Comparison of ENCODE assay signal across 1 cellular context in the genomic region with DNA sequence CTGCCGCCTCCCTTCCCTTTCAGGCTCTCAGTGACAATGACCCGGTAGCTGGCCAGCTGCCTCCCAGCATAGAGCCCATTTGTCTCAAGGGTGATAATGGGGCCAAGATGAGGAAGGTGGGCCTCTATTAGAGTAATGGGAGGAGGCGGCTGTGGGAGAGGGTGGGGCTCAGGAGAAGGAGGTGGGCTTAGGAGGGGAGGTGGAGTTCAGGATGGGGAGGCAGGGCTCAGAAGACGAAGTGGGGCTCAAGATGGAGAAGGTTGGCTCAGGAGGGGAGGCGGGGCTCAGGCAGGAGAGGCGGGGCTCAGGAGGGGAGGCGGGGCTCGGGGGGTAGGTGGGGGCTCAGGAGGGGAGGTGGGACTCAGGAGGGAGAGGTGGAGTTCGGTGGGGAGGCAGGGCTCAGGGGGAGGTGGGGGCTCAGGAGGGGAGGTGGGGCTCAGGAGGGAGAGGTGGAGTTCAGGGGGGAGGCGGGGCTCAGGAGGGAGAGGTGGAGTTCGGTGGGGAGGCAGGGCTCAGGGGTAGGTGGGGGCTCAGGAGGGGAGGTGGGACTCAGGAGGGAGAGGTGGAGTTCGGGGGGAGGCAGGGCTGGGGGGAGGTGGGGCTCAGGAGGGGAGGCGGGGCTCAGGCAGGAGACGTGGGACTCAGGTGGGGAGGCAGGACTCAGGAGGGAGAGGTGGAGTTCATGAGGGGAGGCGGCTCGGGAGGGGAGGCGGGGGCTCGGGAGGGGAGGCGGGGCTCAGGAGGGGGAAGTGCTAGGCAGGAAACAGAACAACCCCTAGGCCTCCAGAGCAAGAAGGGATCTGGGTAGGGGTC.
TF ChIP-seq lines count a peak whose summit lies in the region.

No MANE protein-coding gene starts in this region.

TF ChIP-seq in HEK293, 187 proteins besides CTCF, POLR2A, EP300 and RAD21 (continued from another document):
- TF ChIP-seq, protein P1, sequence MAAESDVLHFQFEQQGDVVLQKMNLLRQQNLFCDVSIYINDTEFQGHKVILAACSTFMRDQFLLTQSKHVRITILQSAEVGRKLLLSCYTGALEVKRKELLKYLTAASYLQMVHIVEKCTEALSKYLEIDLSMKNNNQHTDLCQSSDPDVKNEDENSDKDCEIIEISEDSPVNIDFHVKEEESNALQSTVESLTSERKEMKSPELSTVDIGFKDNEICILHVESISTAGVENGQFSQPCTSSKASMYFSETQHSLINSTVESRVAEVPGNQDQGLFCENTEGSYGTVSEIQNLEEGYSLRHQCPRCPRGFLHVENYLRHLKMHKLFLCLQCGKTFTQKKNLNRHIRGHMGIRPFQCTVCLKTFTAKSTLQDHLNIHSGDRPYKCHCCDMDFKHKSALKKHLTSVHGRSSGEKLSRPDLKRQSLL (tag by site-specific recombination; IDR thresholded peaks at IDR 0.05): peak; percentile 49; the same call in 1 of the 2 replicates
- TF ChIP-seq, protein P2, sequence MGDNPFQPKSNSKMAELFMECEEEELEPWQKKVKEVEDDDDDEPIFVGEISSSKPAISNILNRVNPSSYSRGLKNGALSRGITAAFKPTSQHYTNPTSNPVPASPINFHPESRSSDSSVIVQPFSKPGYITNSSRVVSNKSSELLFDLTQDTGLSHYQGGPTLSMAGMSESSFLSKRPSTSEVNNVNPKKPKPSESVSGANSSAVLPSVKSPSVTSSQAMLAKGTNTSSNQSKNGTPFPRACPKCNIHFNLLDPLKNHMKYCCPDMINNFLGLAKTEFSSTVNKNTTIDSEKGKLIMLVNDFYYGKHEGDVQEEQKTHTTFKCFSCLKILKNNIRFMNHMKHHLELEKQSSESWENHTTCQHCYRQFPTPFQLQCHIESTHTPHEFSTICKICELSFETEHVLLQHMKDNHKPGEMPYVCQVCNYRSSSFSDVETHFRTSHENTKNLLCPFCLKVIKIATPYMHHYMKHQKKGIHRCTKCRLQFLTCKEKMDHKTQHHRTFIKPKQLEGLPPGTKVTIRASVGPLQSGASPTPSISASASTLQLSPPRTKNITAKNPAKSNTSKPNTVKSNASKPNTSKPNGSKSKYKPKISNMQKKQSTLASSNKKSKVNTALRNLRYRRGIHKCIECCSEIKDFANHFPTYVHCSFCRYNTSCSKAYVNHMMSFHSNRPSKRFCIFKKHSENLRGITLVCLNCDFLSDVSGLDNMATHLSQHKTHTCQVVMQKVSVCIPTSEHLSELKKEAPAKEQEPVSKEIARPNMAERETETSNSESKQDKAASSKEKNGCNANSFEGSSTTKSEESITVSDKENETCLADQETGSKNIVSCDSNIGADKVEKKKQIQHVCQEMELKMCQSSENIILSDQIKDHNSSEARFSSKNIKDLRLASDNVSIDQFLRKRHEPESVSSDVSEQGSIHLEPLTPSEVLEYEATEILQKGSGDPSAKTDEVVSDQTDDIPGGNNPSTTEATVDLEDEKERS (tag by site-specific recombination; IDR thresholded peaks at IDR 0.05): no peak
- TF ChIP-seq SCRT1 (tag by site-specific recombination; IDR thresholded peaks at IDR 0.05; ENCODE audit: borderline replicate concordance): no peak
- TF ChIP-seq ZNF311 (tag by site-specific recombination; IDR thresholded peaks at IDR 0.05; ENCODE audit: borderline replicate concordance): no peak
